10 cellular contexts compared by ENCODE assay signal in genomic region chr16:68272501-68273209, GRCh38. TPM values are rescaled to one million over a fixed set of nuclear protein-coding genes. Genes with fewer than 3 reads are reported as not detected.
A peak's percentile ranks its signal among the peaks of the same experiment; 100 is the strongest.
DNase-seq lines count a peak whose midpoint lies in the region; ATAC-seq, FAIRE-seq and TF ChIP-seq lines count a peak whose summit lies in the region.
"Had no signal": no experiment of that assay in that cellular context is flagged by ENCODE, and none has a peak within 500 bp of the region (broad histone marks: within the 10 kb centered on the region; RNA-seq: fewer than 3 reads in every experiment).

No MANE protein-coding gene starts in this region.

- no peaks in the 10 kb centered on the region for H3K9me3 Mint-ChIP-seq in activated CD8-positive, alpha-beta T cell treated with anti-CD3 and anti-CD28 coated beads for 36 hours

- H3K9me3 ChIP-seq in left lung = no peaks in the 10 kb centered on the region

- no peaks in the 10 kb centered on the region for H3K27me3 ChIP-seq in left lung

- TF ChIP-seq CTCF in activated CD8-positive, alpha-beta T cell treated with anti-CD3 and anti-CD28 coated beads for 36 hours (IDR thresholded peaks at IDR 0.05) = no peak
- TF ChIP-seq CTCF in left lung (IDR thresholded peaks at IDR 0.05) = no peak
- no peak for TF ChIP-seq CTCF in D721Med (IDR thresholded peaks at IDR 0.05; ENCODE audit: insufficient read depth, missing control alignments)

- peak overlapping the region; percentile 96 for H3K27ac Mint-ChIP-seq in activated CD8-positive, alpha-beta T cell treated with anti-CD3 and anti-CD28 coated beads for 36 hours

- H3K4me1 Mint-ChIP-seq in activated CD8-positive, alpha-beta T cell treated with anti-CD3 and anti-CD28 coated beads for 36 hours (ENCODE audit: low read depth) = peaks cover 88% of the 10 kb centered on the region

- no peaks in the 10 kb centered on the region for H3K27me3 Mint-ChIP-seq in activated CD8-positive, alpha-beta T cell treated with anti-CD3 and anti-CD28 coated beads for 36 hours

- H3K4me1 ChIP-seq in left lung = peaks cover 10 to 27% of the 10 kb centered on the region in 2 donors

- FAIRE-seq in D721Med (lab: Jason Lieb, UNC) (no peak), GM19239 (lab: Jason Lieb, UNC) (no peak)

- POLR2A ChIA-PET in activated CD8-positive, alpha-beta T cell treated with anti-CD3 and anti-CD28 coated beads for 36 hours (lab: Charles Lee) = interaction anchor here (0.6 to 5.9 kb wide), 11 partner anchors 9 to 56 kb away, joined by 3 to 42 read pairs (median 4); partner anchors contain the start of genes PRMT7, SLC7A6 and SLC7A6OS

- H3K27ac ChIP-seq in left lung = peak overlapping the region in 1 of 2 donors; percentile 20

- DNase-seq in stimulated activated CD4-positive, alpha-beta T cell treated with anti-CD3 and anti-CD28 coated beads, Interleukin-1b, Interleukin-23, amount 100 ng/mL, for 48 hours = peak; percentile 20
- no peak for DNase-seq in stimulated activated CD4-positive, alpha-beta T cell treated with anti-CD3 and anti-CD28 coated beads, Interleukin-2, amount 100 ng/mL, for 48 hours
- peak; percentile 49 for DNase-seq in activated CD8-positive, alpha-beta T cell treated with anti-CD3 and anti-CD28 coated beads for 36 hours
- DNase-seq in left lung (no peak), D721Med (ENCODE audit: insufficient read length, low spot score) (no peak), ecto neural progenitor cell (ENCODE audit: low spot score) (no peak), GM19239 (ENCODE audit: insufficient read length, low spot score) (no peak), SHP77 treated with DMSO at 0.1 percent for 48 hours (lab: John Stamatoyannopoulos, UW) (no peak)
- DNase-seq: Calu3 had no signal

- CTCF ChIA-PET in activated CD8-positive, alpha-beta T cell treated with anti-CD3 and anti-CD28 coated beads for 36 hours (lab: Charles Lee) = interaction anchor here (0.6 to 8.5 kb wide), 5 partner anchors 11 to 56 kb away, joined by 3 to 97 read pairs (median 31); partner anchors contain the start of gene SLC7A6

- peak overlapping the region; percentile 53 for H3K4me3 Mint-ChIP-seq in activated CD8-positive, alpha-beta T cell treated with anti-CD3 and anti-CD28 coated beads for 36 hours

- peaks cover 65% of the 10 kb centered on the region for H3K36me3 Mint-ChIP-seq in activated CD8-positive, alpha-beta T cell treated with anti-CD3 and anti-CD28 coated beads for 36 hours (ENCODE audit: low read depth)

- no peak overlapping the region for H3K4me3 ChIP-seq in left lung

- H3K36me3 ChIP-seq in left lung = peaks cover 0 to 29% of the 10 kb centered on the region in 2 donors

- intact Hi-C loops in activated CD8-positive, alpha-beta T cell treated with anti-CD3 and anti-CD28 coated beads for 36 hours (cut with micrococcal nuclease) = no loop called here
- intact Hi-C loops in left lung (cut with DNase I) = no loop called here

- peak; percentile 2 for ATAC-seq in activated CD8-positive, alpha-beta T cell treated with anti-CD3 and anti-CD28 coated beads for 36 hours
- ATAC-seq in left lung = peak; percentile 8
- ATAC-seq: Panc1 had no signal

RNA-seq across cellular contexts. Expression of gene SLC7A6, which starts 8.3 kb away (rescaled TPM):
- 10 to 100 TPM; 73.8 to 76.9 TPM for total RNA-seq in activated CD8-positive, alpha-beta T cell treated with anti-CD3 and anti-CD28 coated beads for 36 hours
- 10 to 100 TPM; 47.4 to 55.6 TPM for total RNA-seq in left lung

RNA-seq across cellular contexts. Expression of gene PLA2G15, which starts 27.5 kb away (rescaled TPM):
- 1 to 10 TPM; 6.7 to 6.8 TPM for total RNA-seq in activated CD8-positive, alpha-beta T cell treated with anti-CD3 and anti-CD28 coated beads for 36 hours
- 10 to 100 TPM; 34.5 to 35.1 TPM for total RNA-seq in left lung

RNA-seq across cellular contexts. Expression of gene ESRP2, which starts 36.7 kb away (rescaled TPM):
- under 1 TPM; 0.65 to 0.77 TPM for total RNA-seq in activated CD8-positive, alpha-beta T cell treated with anti-CD3 and anti-CD28 coated beads for 36 hours
- total RNA-seq in left lung = 10 to 100 TPM; 47.9 to 62.6 TPM

RNA-seq across cellular contexts. Expression of gene SLC7A6OS, which starts 38.1 kb away (rescaled TPM):
- total RNA-seq in activated CD8-positive, alpha-beta T cell treated with anti-CD3 and anti-CD28 coated beads for 36 hours = 10 to 100 TPM; 20.2 to 23.1 TPM
- 10 to 100 TPM; 11.7 to 17.0 TPM for total RNA-seq in left lung

RNA-seq across cellular contexts. Expression of gene PRMT7, which starts 38.2 kb away (rescaled TPM):
- total RNA-seq in activated CD8-positive, alpha-beta T cell treated with anti-CD3 and anti-CD28 coated beads for 36 hours = 10 to 100 TPM; 67.4 to 78.4 TPM
- total RNA-seq in left lung = 10 to 100 TPM; 29.0 to 35.4 TPM

Comparison
In these comparisons a context has a peak if more than half of its experiments do, and no peak if none do; other contexts are left out.
1. DNase-seq: peak in stimulated activated CD4-positive, alpha-beta T cell treated with anti-CD3 and anti-CD28 coated beads, Interleukin-1b, Interleukin-23, amount 100 ng/mL, for 48 hours (single experiment) and activated CD8-positive, alpha-beta T cell treated with anti-CD3 and anti-CD28 coated beads for 36 hours (single experiment); none in stimulated activated CD4-positive, alpha-beta T cell treated with anti-CD3 and anti-CD28 coated beads, Interleukin-2, amount 100 ng/mL, for 48 hours (0 of 2), left lung (0 of 2), D721Med (single experiment), ecto neural progenitor cell (single experiment), GM19239 (single experiment) and SHP77 treated with DMSO at 0.1 percent for 48 hours (single experiment).
2. RNA of gene PLA2G15, which starts 27.5 kb away (total RNA-seq): 34.5 to 35.1 TPM in left lung; 6.7 to 6.8 TPM in activated CD8-positive, alpha-beta T cell treated with anti-CD3 and anti-CD28 coated beads for 36 hours; every median in the first group is over 4 times any median in the second.
3. RNA of gene ESRP2, which starts 36.7 kb away (total RNA-seq): 47.9 to 62.6 TPM in left lung; 0.65 to 0.77 TPM in activated CD8-positive, alpha-beta T cell treated with anti-CD3 and anti-CD28 coated beads for 36 hours; every median in the first group is over 10 times any median in the second.